ENCODE assay signal across 15 cellular contexts in the genomic region with DNA sequence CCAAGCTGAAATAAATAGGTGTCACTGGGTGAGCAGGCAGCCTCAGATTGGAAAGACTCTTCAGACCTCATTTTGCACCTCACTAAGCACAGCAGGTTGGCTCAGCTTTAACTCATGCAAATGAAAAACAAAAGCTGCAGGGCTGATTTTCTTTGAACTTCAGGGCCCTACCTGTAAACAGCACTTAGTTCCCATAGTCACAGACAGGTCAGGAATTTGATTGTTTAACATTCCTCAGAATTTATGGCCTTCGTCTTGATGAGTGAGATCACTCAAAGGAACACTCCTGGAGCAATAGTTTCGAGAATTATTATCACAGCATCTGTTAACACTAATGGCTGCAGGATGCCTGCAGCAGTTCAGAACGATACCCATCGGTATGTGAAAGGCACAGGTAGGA.
DNase-seq lines count a peak whose midpoint lies in the region; ATAC-seq and TF ChIP-seq lines count a peak whose summit lies in the region.
"Had no signal": no experiment of that assay in that cellular context is flagged by ENCODE, and none has a peak within 500 bp of the region (broad histone marks: within the 10 kb centered on the region; RNA-seq: fewer than 3 reads in every experiment).

No MANE protein-coding gene starts in this region.

- TF ChIP-seq CTCF in PC-3 (conservative IDR thresholded peaks at IDR 0.05; ENCODE audit: low read depth, low read length): no peak

- no TSS peak for BruUV-seq in PC-3 (replicated peaks; lab: Mats Ljungman, UMichigan)

- POLR2A ChIA-PET in PC-3 (lab: Charles Lee; ENCODE audit: unreplicated experiment): no interaction called here

- no peak overlapping the region for H2AFZ ChIP-seq in PC-3 (ENCODE audit: low read length)
- H2AFZ ChIP-seq: GM23248 had no signal

- H3F3A ChIP-seq in PC-3 (ENCODE audit: low read length, unreplicated experiment): no peaks in the 10 kb centered on the region

- H3K36me3 ChIP-seq in HUES48 (ENCODE audit: control insufficient read depth, insufficient read depth, low read length): no peaks in the 10 kb centered on the region
- no peaks in the 10 kb centered on the region for H3K36me3 ChIP-seq in PC-3 (ENCODE audit: low read depth, low read length)
- H3K36me3 ChIP-seq: BLaER1, thyroid gland had no signal

- no peaks in the 10 kb centered on the region for H4K20me1 ChIP-seq in PC-3 (ENCODE audit: low read length)
- H4K20me1 ChIP-seq: BLaER1 had no signal

- peak overlapping the region; percentile 36 for H3K4me3 ChIP-seq in HUES48 (ENCODE audit: low read depth, low read length)
- H3K4me3 ChIP-seq in PC-3 (ENCODE audit: low read length): no peak overlapping the region
- H3K4me3 ChIP-seq: BLaER1, GM23248, thyroid gland had no signal

- H3K27ac ChIP-seq in HUES48 (ENCODE audit: low read depth, low read length) (peak overlapping the region; percentile 71), PC-3 (ENCODE audit: low read length) (no peak overlapping the region)
- H3K27ac ChIP-seq: BLaER1, GM23248, thyroid gland had no signal

- peak; percentile 40; the same call in 1 of the 2 replicates for ATAC-seq in PC-3
- ATAC-seq in HG03280 (IDR thresholded peaks at IDR 0.05; ENCODE audit: unreplicated experiment): no peak
- ATAC-seq: activated T-cell treated with anti-CD3 and anti-CD28 coated beads, Interleukin-2, amount 50 U/mL, for 4 hours had no signal

- peaks cover 38% of the 10 kb centered on the region for H3K27me3 ChIP-seq in HUES48 (ENCODE audit: control insufficient read depth, insufficient read depth, low read length)
- no peaks in the 10 kb centered on the region for H3K27me3 ChIP-seq in PC-3 (ENCODE audit: low read length)
- H3K27me3 ChIP-seq: BLaER1, thyroid gland had no signal

- intact Hi-C loops in PC-3 (cut with micrococcal nuclease): loop anchor here (10.0 kb wide), 1 partner anchor 288 kb away; no protein-coding TSS in a partner anchor

- H3K4me1 ChIP-seq in HUES48 (ENCODE audit: control insufficient read depth, insufficient read depth, low read length): peaks cover 14% of the 10 kb centered on the region
- H3K4me1 ChIP-seq in PC-3 (ENCODE audit: insufficient read depth, low read length): peaks cover 10% of the 10 kb centered on the region; the same call in 1 of the 2 replicates
- H3K4me1 ChIP-seq: BLaER1 had no signal

- H3K4me2 ChIP-seq in PC-3 (ENCODE audit: low read length): no peak overlapping the region
- H3K4me2 ChIP-seq: BLaER1 had no signal

- DNase-seq in PC-3: peak; percentile 38
- peak; percentile 33 for DNase-seq in iPS DF 4.7 (ENCODE audit: extremely low read depth, low spot score)
- peak; percentile 98 for DNase-seq in renal cortical epithelial cell (ENCODE audit: low read depth)
- DNase-seq in NCI-H748 (lab: John Stamatoyannopoulos, UW; ENCODE audit: unreplicated experiment): no peak
- no peak for DNase-seq in SKM-1 (lab: John Stamatoyannopoulos, UW; ENCODE audit: unreplicated experiment)
- DNase-seq: activated naive CD8-positive, alpha-beta T cell treated with anti-CD3 and anti-CD28 coated beads for 36 hours; activated T-cell treated with anti-CD3 and anti-CD28 coated beads, Interleukin-2, amount 50 U/mL, for 4 hours; GM23248; NCI-H446; nucleus accumbens; stimulated activated CD4-positive, alpha-beta T cell treated with anti-CD3 and anti-CD28 coated beads, Interleukin-4, amount 100 ng/mL, for 24 hours had no signal

- H3K79me2 ChIP-seq in PC-3 (ENCODE audit: low read length): no peaks in the 10 kb centered on the region

- CTCF ChIA-PET in PC-3 (lab: Charles Lee): no interaction called here

- H3K9me3 ChIP-seq in HUES48 (ENCODE audit: control insufficient read depth, insufficient read depth, low read length) (no peaks in the 10 kb centered on the region), PC-3 (ENCODE audit: low read length) (no peaks in the 10 kb centered on the region)
- H3K9me3 ChIP-seq: BLaER1, thyroid gland had no signal

- no peak overlapping the region for H3K9ac ChIP-seq in HUES48 (ENCODE audit: low read depth, low read length)
- no peak overlapping the region for H3K9ac ChIP-seq in PC-3 (ENCODE audit: low read length)
- H3K9ac ChIP-seq: BLaER1, GM23248 had no signal

- H3K9me2 ChIP-seq in PC-3 (replicated peaks; ENCODE audit: low read length): no peaks in the 10 kb centered on the region

Comparison
In these comparisons a context has a peak if more than half of its experiments do, and no peak if none do; other contexts are left out.
1. DNase-seq: peak in PC-3 (single experiment), iPS DF 4.7 (single experiment) and renal cortical epithelial cell (single experiment); none in NCI-H748 (single experiment) and SKM-1 (single experiment).